ENCODE assay signal across 22 cellular contexts in genomic region chr13:110283661-110284516, GRCh38. TPM values are rescaled to one million over a fixed set of nuclear protein-coding genes. Genes with fewer than 3 reads are reported as not detected.
DNase-seq lines count a peak whose midpoint lies in the region; ATAC-seq, FAIRE-seq and TF ChIP-seq lines count a peak whose summit lies in the region.
"Had no signal": no experiment of that assay in that cellular context is flagged by ENCODE, and none has a peak within 500 bp of the region (broad histone marks: within the 10 kb centered on the region; RNA-seq: fewer than 3 reads in every experiment).

No MANE protein-coding gene starts in this region.

- peaks cover 46% of the 10 kb centered on the region for H3K4me1 ChIP-seq in fibroblast of lung (ENCODE audit: control insufficient read depth, extremely low read depth, insufficient read depth, low read length)
- peaks cover 51% of the 10 kb centered on the region for H3K4me1 ChIP-seq in rectal smooth muscle tissue (ENCODE audit: control insufficient read depth, insufficient read depth, low read length)

- no peaks in the 10 kb centered on the region for H4K20me1 ChIP-seq in fibroblast of lung (ENCODE audit: control insufficient read depth, extremely low read depth, insufficient read depth, low read length)

- H3K9ac ChIP-seq in fibroblast of lung (ENCODE audit: insufficient read depth, low read length), result no peak overlapping the region
- H3K9ac ChIP-seq in rectal smooth muscle tissue (ENCODE audit: low read length), result no peak overlapping the region

- no peak for FAIRE-seq in D721Med (lab: Jason Lieb, UNC)
- FAIRE-seq: HTR-8/SVneo, kidney had no signal

- peaks cover 3% of the 10 kb centered on the region for H3K36me3 ChIP-seq in fibroblast of lung (ENCODE audit: control insufficient read depth, insufficient read depth, low read length)
- H3K36me3 ChIP-seq in rectal smooth muscle tissue (ENCODE audit: control insufficient read depth, insufficient read depth, low read length), result no peaks in the 10 kb centered on the region
- H3K36me3 ChIP-seq: adrenal gland, esophagus squamous epithelium had no signal

- no peak overlapping the region for H3K4me2 ChIP-seq in fibroblast of lung (ENCODE audit: extremely low read depth, insufficient read depth, low read length)

- no peak for ATAC-seq in HG03354 (IDR thresholded peaks at IDR 0.05; ENCODE audit: poor library complexity, severe bottlenecking, unreplicated experiment)

- no peak overlapping the region for H3K27ac ChIP-seq in fibroblast of lung (ENCODE audit: insufficient read depth, low read length)
- peak overlapping the region; percentile 46 for H3K27ac ChIP-seq in rectal smooth muscle tissue (ENCODE audit: low read depth, low read length)

- H3K27me3 ChIP-seq in fibroblast of lung (ENCODE audit: control insufficient read depth, insufficient read depth, low read length) (no peaks in the 10 kb centered on the region), rectal smooth muscle tissue (ENCODE audit: control insufficient read depth, insufficient read depth, low read length) (no peaks in the 10 kb centered on the region)
- H3K27me3 ChIP-seq: adrenal gland, esophagus squamous epithelium had no signal

- TF ChIP-seq CTCF in AG10803 (conservative IDR thresholded peaks at IDR 0.05; ENCODE audit: low read length) (no peak), fibroblast of lung (conservative IDR thresholded peaks at IDR 0.05 in 1 of 2, IDR thresholded peaks at IDR 0.05 in 1 of 2; ENCODE audit: low read depth in 1 of 2, low read length in 2 of 2) (no peak), D721Med (IDR thresholded peaks at IDR 0.05; ENCODE audit: insufficient read depth, missing control alignments) (no peak)

- H3K79me2 ChIP-seq in fibroblast of lung (ENCODE audit: control insufficient read depth, insufficient read depth, low read length), result peaks cover 48% of the 10 kb centered on the region

- no peak overlapping the region for H3K4me3 ChIP-seq in AG10803 (ENCODE audit: low read length)
- no peak overlapping the region for H3K4me3 ChIP-seq in fibroblast of lung (replicated peaks in 1 of 4; ENCODE audit: control extremely low read depth in 1 of 4, insufficient read depth in 1 of 4, low read depth in 3 of 4, low read length in 4 of 4)
- peak overlapping the region; percentile 21 for H3K4me3 ChIP-seq in rectal smooth muscle tissue (ENCODE audit: low read length)
- H3K4me3 ChIP-seq: adrenal gland, esophagus squamous epithelium had no signal

- H2AFZ ChIP-seq in fibroblast of lung (ENCODE audit: low read length), result no peak overlapping the region

- H3K9me3 ChIP-seq in fibroblast of lung (ENCODE audit: control insufficient read depth, insufficient read depth, low read depth, low read length), result no peaks in the 10 kb centered on the region
- H3K9me3 ChIP-seq: adrenal gland, esophagus squamous epithelium had no signal

- DNase-seq in AG10803 (ENCODE audit: low read depth) (peak; percentile 91), LHCN-M2 (ENCODE audit: low read depth) (peak; percentile 28), fibroblast of lung (ENCODE audit: low read depth in 2 of 2) (peak; percentile 59 to 86), COR-L47 (lab: John Stamatoyannopoulos, UW) (no peak), amniotic stem cell (lab: John Stamatoyannopoulos, UW) (no peak), D721Med (ENCODE audit: insufficient read length, low spot score) (no peak)
- DNase-seq: activated CD4-positive, alpha-beta T cell treated with anti-CD3 and anti-CD28 coated beads for 4 hours; activated gamma-delta T cell; cerebellar nuclear complex; effector memory CD4-positive, alpha-beta T cell; esophagus squamous epithelium; hypothalamus; Kasumi-1; kidney; naive B cell; NCI-H1092 treated with DMSO at 0.1 percent for 48 hours; NCI-H2029 treated with DMSO at 0.1 percent for 48 hours; NCI-H524 treated with DMSO at 0.1 percent for 48 hours had no signal

RNA-seq across cellular contexts. Expression of gene COL4A1, which starts 23.1 kb away (rescaled TPM):
- total RNA-seq in LHCN-M2 (2014; rRNA removed) (63.0 and 68.5 TPM in 2 replicates), fibroblast of lung (34.0 and 57.5 TPM in 2 replicates)
- 39.7 TPM for polyA plus RNA-seq in LHCN-M2 (2012)
- 18.4 and 607 TPM in 2 replicates for polyA plus RNA-seq in fibroblast of lung
- 19.5 and 691 TPM in 2 replicates for polyA plus RNA-seq in fibroblast of lung (2012)
- polyA minus RNA-seq in fibroblast of lung (ENCODE audit: low replicate concordance), result 30.9 and 567 TPM in 2 replicates

RNA-seq across cellular contexts. Expression of gene COL4A2, which starts 23.2 kb away (rescaled TPM):
- total RNA-seq in LHCN-M2 (2014; rRNA removed) (67.4 and 77.5 TPM in 2 replicates), fibroblast of lung (93.1 and 123 TPM in 2 replicates)
- 63.5 TPM for polyA plus RNA-seq in LHCN-M2 (2012)
- polyA plus RNA-seq in fibroblast of lung, result 43.8 and 463 TPM in 2 replicates
- 52.1 and 712 TPM in 2 replicates for polyA plus RNA-seq in fibroblast of lung (2012)
- polyA minus RNA-seq in fibroblast of lung (ENCODE audit: low replicate concordance), result 56.9 and 841 TPM in 2 replicates

Comparison
In these comparisons a context has a peak if more than half of its experiments do, and no peak if none do; other contexts are left out.
1. DNase-seq: peak in AG10803 (single experiment), LHCN-M2 (single experiment) and fibroblast of lung (2 of 2); none in COR-L47 (single experiment), amniotic stem cell (single experiment) and D721Med (single experiment).